8 cellular contexts compared by ENCODE assay signal in genomic region chr16:2904922-2905240, GRCh38. TPM values are rescaled to one million over a fixed set of nuclear protein-coding genes. Genes with fewer than 3 reads are reported as not detected.
DNase-seq lines count a peak whose midpoint lies in the region; ATAC-seq and TF ChIP-seq lines count a peak whose summit lies in the region.

No MANE protein-coding gene starts in this region.

- H3K9me3 Mint-ChIP-seq in CD14-positive monocyte: peaks cover 0 to 5% (median 0%) of the 10 kb centered on the region in 7 donors

- ATAC-seq in GM21737 (IDR thresholded peaks at IDR 0.05; ENCODE audit: unreplicated experiment) (peak; percentile 10), HG03095 (IDR thresholded peaks at IDR 0.05; ENCODE audit: unreplicated experiment) (no peak), GM18858 (IDR thresholded peaks at IDR 0.05; ENCODE audit: unreplicated experiment) (no peak)

- DNase-seq in CD14-positive monocyte (ENCODE audit: low spot score): no peak
- DNase-seq in SK-N-MC (ENCODE audit: low read depth, low spot score): no peak
- DNase-seq in esophagus muscularis mucosa (ENCODE audit: extremely low spot score): no peak
- no peak for DNase-seq in dedifferentiated amniotic fluid mesenchymal stem cell (ENCODE audit: extremely low spot score)

- no peak for TF ChIP-seq EP300 in esophagus muscularis mucosa (IDR thresholded peaks at IDR 0.05)

- no peaks in the 10 kb centered on the region for H3K9me3 ChIP-seq in SK-N-MC (ENCODE audit: low read depth, low read length)
- no peaks in the 10 kb centered on the region for H3K9me3 ChIP-seq in esophagus muscularis mucosa
- no peaks in the 10 kb centered on the region for H3K9me3 ChIP-seq in parathyroid adenoma (ENCODE audit: control insufficient read depth, low read length)

- TF ChIP-seq CTCF in CD14-positive monocyte (IDR thresholded peaks at IDR 0.05) (no peak), esophagus muscularis mucosa (IDR thresholded peaks at IDR 0.05) (no peak), parathyroid adenoma (IDR thresholded peaks at IDR 0.05) (no peak)

- no peak overlapping the region for H3K27ac ChIP-seq in SK-N-MC
- peak overlapping the region; percentile 90 to 98 (median 96) for H3K27ac ChIP-seq in esophagus muscularis mucosa (replicated peaks in 1 of 4)
- peak overlapping the region; percentile 94 for H3K27ac ChIP-seq in parathyroid adenoma

- 0% methylated on average over 15 of the region's 32 CpGs for WGBS in esophagus muscularis mucosa

- H3K4me3 ChIP-seq in SK-N-MC: peak overlapping the region; percentile 96
- peak overlapping the region; percentile 74 to 90 (median 80) for H3K4me3 ChIP-seq in esophagus muscularis mucosa
- H3K4me3 ChIP-seq in parathyroid adenoma (ENCODE audit: low read depth, low read length): peak overlapping the region; percentile 93

- peak overlapping the region; percentile 57 to 94 (median 90) for H3K27ac Mint-ChIP-seq in CD14-positive monocyte

- no peak for TF ChIP-seq POLR2A in esophagus muscularis mucosa (IDR thresholded peaks at IDR 0.05; ENCODE audit: low read depth)

- peak overlapping the region; percentile 96 for H2AFZ ChIP-seq in parathyroid adenoma

- H3K4me1 Mint-ChIP-seq in CD14-positive monocyte: peaks cover 23% of the 10 kb centered on the region

- H3K4me1 ChIP-seq in esophagus muscularis mucosa (peaks cover 16 to 33% (median 26%) of the 10 kb centered on the region in 4 donors), parathyroid adenoma (peaks cover 10% of the 10 kb centered on the region)

- H3K27me3 Mint-ChIP-seq in CD14-positive monocyte (ENCODE audit: low read depth in 3 of 3): peaks cover 0 to 2% (median 0%) of the 10 kb centered on the region in 3 donors

- peaks cover 0 to 2% of the 10 kb centered on the region in 2 donors for H3K36me3 Mint-ChIP-seq in CD14-positive monocyte

- intact Hi-C loops in CD14-positive monocyte (cut with micrococcal nuclease) (loop anchor here in 1 of 2 donors (1.0 to 2.0 kb wide), 2 partner anchors 14 to 23 kb away; no protein-coding TSS in a partner anchor), esophagus muscularis mucosa (cut with DNase I) (no loop called here)

- peak overlapping the region; percentile 68 for H3K9ac ChIP-seq in SK-N-MC (ENCODE audit: insufficient read length)
- H3K9ac ChIP-seq in parathyroid adenoma: peak overlapping the region; percentile 41

- H3K4me2 ChIP-seq in parathyroid adenoma (ENCODE audit: low read length): peak overlapping the region; percentile 98

- no peaks in the 10 kb centered on the region for H3K79me2 ChIP-seq in parathyroid adenoma

- H3K36me3 ChIP-seq in SK-N-MC (ENCODE audit: insufficient read depth, low read length) (no peaks in the 10 kb centered on the region), esophagus muscularis mucosa (peaks cover 0 to 13% (median 6%) of the 10 kb centered on the region in 4 donors), parathyroid adenoma (ENCODE audit: control insufficient read depth, insufficient read depth, low read length) (no peaks in the 10 kb centered on the region)

- H3K4me3 Mint-ChIP-seq in CD14-positive monocyte: peak overlapping the region; percentile 93 to 94

- no peaks in the 10 kb centered on the region for H3K27me3 ChIP-seq in esophagus muscularis mucosa
- no peaks in the 10 kb centered on the region for H3K27me3 ChIP-seq in parathyroid adenoma (ENCODE audit: control insufficient read depth, insufficient read depth, low read length)

RNA-seq across cellular contexts. Expression of gene FLYWCH1, which starts 6.8 kb away (rescaled TPM):
- 1 to 10 TPM; 5.0 to 7.1 TPM for polyA plus RNA-seq in CD14-positive monocyte
- total RNA-seq in esophagus muscularis mucosa: 10 to 100 TPM; 33.8 to 61.6 (median 46.8) TPM

RNA-seq across cellular contexts. Expression of gene FLYWCH2, which starts 21.9 kb away (rescaled TPM):
- polyA plus RNA-seq in CD14-positive monocyte: 10 to 100 TPM; 10.9 to 12.7 TPM
- total RNA-seq in esophagus muscularis mucosa: 10 to 100 TPM; 41.9 to 47.2 (median 43.9) TPM

RNA-seq across cellular contexts. Expression of gene PRSS22, which starts 46.9 kb away (rescaled TPM):
- not detected for polyA plus RNA-seq in CD14-positive monocyte
- total RNA-seq in esophagus muscularis mucosa: not detected

RNA-seq across cellular contexts. Expression of gene KREMEN2, which starts 59.2 kb away (rescaled TPM):
- not detected for polyA plus RNA-seq in CD14-positive monocyte
- under 1 TPM in 1 of 4 donors, not detected in 3; 0.13 TPM for total RNA-seq in esophagus muscularis mucosa
